8 cellular contexts compared by ENCODE assay signal in the genomic region with DNA sequence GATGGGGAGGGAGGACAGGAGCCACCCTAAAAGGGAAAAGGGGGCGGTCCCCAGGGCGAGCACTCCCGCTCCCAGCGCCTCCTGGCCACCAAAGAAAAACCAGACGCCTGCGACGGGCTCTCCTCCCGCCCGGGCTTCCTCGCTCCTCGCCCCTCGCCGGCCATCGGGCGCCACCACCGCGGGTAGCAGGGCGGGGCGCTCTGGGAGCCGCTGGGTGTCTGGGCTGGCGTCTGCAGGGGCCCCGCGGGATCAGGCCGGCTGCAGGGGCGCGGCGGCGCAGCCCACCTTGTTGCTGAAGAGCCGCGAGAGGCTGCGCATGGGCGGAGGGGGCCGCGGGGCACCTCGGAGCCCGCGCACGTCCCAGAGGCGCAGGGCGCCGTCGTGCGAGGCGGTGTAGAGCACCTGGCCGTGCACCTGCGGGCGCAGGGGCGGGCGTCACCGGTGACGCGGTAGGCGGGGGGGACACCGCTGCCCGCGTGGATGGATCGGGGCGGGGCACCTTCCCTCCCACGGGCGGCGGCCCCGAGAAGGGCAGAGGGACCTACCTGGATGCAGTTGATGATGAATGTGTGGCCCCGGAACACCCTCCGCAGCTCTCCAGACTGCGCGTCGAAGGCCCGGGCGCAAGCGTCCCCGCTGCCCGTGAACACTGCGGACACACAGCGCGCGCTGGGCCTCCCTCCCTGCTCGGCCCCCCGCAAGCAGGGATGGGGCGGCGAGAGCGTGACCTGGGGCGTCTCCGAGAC. TPM values are rescaled to one million over a fixed set of nuclear protein-coding genes. Genes with fewer than 3 reads are reported as not detected.
DNase-seq lines count a peak whose midpoint lies in the region; ATAC-seq and TF ChIP-seq lines count a peak whose summit lies in the region.

No MANE protein-coding gene starts in this region.

- no peak overlapping the region for H3K4me3 Mint-ChIP-seq in type B pancreatic cell

- peak overlapping the region; percentile 9; the same call in 1 of the 2 replicates for H3K4me3 ChIP-seq in GM08714 (ENCODE audit: low read length)
- H3K4me3 ChIP-seq in Panc1 (ENCODE audit: low read depth in 2 of 2, low read length in 2 of 2) = peak overlapping the region; percentile 25 to 35
- H3K4me3 ChIP-seq in coronary artery = peak overlapping the region; percentile 69
- peak overlapping the region; percentile 12 for H3K4me3 ChIP-seq in ovary

- peaks cover 3% of the 10 kb centered on the region; the same call in 1 of the 2 replicates for H3K4me1 ChIP-seq in Panc1 (ENCODE audit: control insufficient read depth, insufficient read depth, low read length)
- peaks cover 10% of the 10 kb centered on the region for H3K4me1 ChIP-seq in ovary (ENCODE audit: insufficient read depth)

- H3K36me3 ChIP-seq in Panc1 (ENCODE audit: control insufficient read depth, insufficient read depth, low read length) (no peaks in the 10 kb centered on the region), ovary (no peaks in the 10 kb centered on the region)

- BruUV-seq in Panc1 (replicated peaks; lab: Mats Ljungman, UMichigan) = no TSS peak

- no peaks in the 10 kb centered on the region for H3K9me3 Mint-ChIP-seq in type B pancreatic cell

- H3K4me1 Mint-ChIP-seq in type B pancreatic cell (ENCODE audit: unreplicated experiment) = peaks cover 6% of the 10 kb centered on the region

- H3K27ac ChIP-seq in Panc1 (ENCODE audit: low read length) (no peak overlapping the region), coronary artery (no peak overlapping the region), ovary (no peak overlapping the region)

- 4 to 18% (median 11%) methylated on average over 49 to 83 of the region's 83 CpGs for WGBS in ovary, 3 donors

- H3K27me3 ChIP-seq in Panc1 (ENCODE audit: control insufficient read depth, insufficient read depth, low read length) = no peaks in the 10 kb centered on the region
- peaks cover 3% of the 10 kb centered on the region for H3K27me3 ChIP-seq in ovary

- H3K36me3 Mint-ChIP-seq in type B pancreatic cell = peaks cover 13% of the 10 kb centered on the region

- no peak overlapping the region for H3K27ac Mint-ChIP-seq in type B pancreatic cell

- TF ChIP-seq EP300 in ovary (IDR thresholded peaks at IDR 0.05) = no peak

- intact Hi-C loops in Panc1 (cut with micrococcal nuclease; ENCODE audit: unreplicated experiment) (no loop called here), ovary (cut with DNase I) (no loop called here)

- H3K9me3 ChIP-seq in Panc1 (ENCODE audit: control insufficient read depth, insufficient read depth, low read depth, low read length) (no peaks in the 10 kb centered on the region), ovary (no peaks in the 10 kb centered on the region)

- CTCF ChIA-PET in Panc1 (lab: Charles Lee) = no interaction called here

- peak; percentile 32 for ATAC-seq in Panc1

- no peak for TF ChIP-seq POLR2A in ovary (IDR thresholded peaks at IDR 0.05)

- DNase-seq in Panc1 (ENCODE audit: low read depth, low spot score) = no peak
- DNase-seq in coronary artery (ENCODE audit: low spot score) = no peak
- peak in 3 of 5 donors; percentile 44 to 47 (median 46) for DNase-seq in ovary
- DNase-seq in type B pancreatic cell (ENCODE audit: extremely low spot score, unreplicated experiment) = no peak
- no peak for DNase-seq in NCI-H1436 (lab: John Stamatoyannopoulos, UW)
- DNase-seq in NCI-H1436 treated with DMSO at 0.1 percent for 48 hours (lab: John Stamatoyannopoulos, UW) = no peak
- no peak for DNase-seq in NCI-H1048 (lab: John Stamatoyannopoulos, UW)

- peaks cover 15% of the 10 kb centered on the region for H3K27me3 Mint-ChIP-seq in type B pancreatic cell

- POLR2A ChIA-PET in Panc1 (lab: Charles Lee) = no interaction called here

- TF ChIP-seq CTCF in Panc1 (IDR thresholded peaks at IDR 0.05) (no peak), coronary artery (IDR thresholded peaks at IDR 0.05) (no peak), ovary (IDR thresholded peaks at IDR 0.05) (no peak), type B pancreatic cell (conservative IDR thresholded peaks at IDR 0.05) (no peak)

- in situ Hi-C loops in Panc1 (cut with HindIII; ENCODE audit: low pct_unique_long_range_greater_than_20kb, low sequenced_read_pairs) = no loop called here

RNA-seq across cellular contexts. Expression of gene WDR86, which starts 28.3 kb away (rescaled TPM):
- total RNA-seq in Panc1 (2021; ENCODE audit: unreplicated experiment) = 0.72 TPM
- polyA plus RNA-seq in Panc1 (2012; ENCODE audit: insufficient read length) = 1.2 TPM
- total RNA-seq in ovary = 10 to 100 TPM in 5 of 7 donors, 1 to 10 TPM in 2; 1.2 to 43.4 (median 19.4) TPM
- 1 to 10 TPM in 1 of 2 donors, under 1 TPM in 1; 0.77 to 3.1 TPM for polyA plus RNA-seq in ovary
- total RNA-seq in type B pancreatic cell (ENCODE audit: low replicate concordance) = 13.0 and 83.0 TPM in 2 replicates

RNA-seq across cellular contexts. Expression of gene NUB1, which starts 39.9 kb away (rescaled TPM):
- total RNA-seq in Panc1 (2021; ENCODE audit: unreplicated experiment) = 50.5 TPM
- polyA plus RNA-seq in Panc1 (2012; ENCODE audit: insufficient read length) = 41.4 TPM
- total RNA-seq in ovary = 10 to 100 TPM; 38.6 to 57.3 (median 45.6) TPM
- 100 to 1,000 TPM in 1 of 2 donors, 10 to 100 TPM in 1; 33.8 to 162 TPM for polyA plus RNA-seq in ovary
- total RNA-seq in type B pancreatic cell (ENCODE audit: low replicate concordance) = 49.3 and 54.3 TPM in 2 replicates

RNA-seq across cellular contexts. Expression of gene CRYGN, which starts 58.4 kb away (rescaled TPM):
- total RNA-seq in Panc1 (2021; ENCODE audit: unreplicated experiment) (0.74 TPM), ovary (1 to 10 TPM in 2 of 7 donors, under 1 TPM in 3, not detected in 2; 0.43 to 2.3 (median 0.95) TPM), type B pancreatic cell (ENCODE audit: low replicate concordance) (0.67 and 1.3 TPM in 2 replicates)
- polyA plus RNA-seq in Panc1 (2012; ENCODE audit: insufficient read length) = 0.67 TPM
- polyA plus RNA-seq in ovary = under 1 TPM; 0.24 to 0.53 TPM

Comparison
In these comparisons a context has a peak if more than half of its experiments do, and no peak if none do; other contexts are left out.
1. H3K4me3 ChIP-seq: peak in every context shown above with its lines; median percentile 69 in coronary artery; 30 in Panc1; 12 in ovary; 9 in GM08714.
2. DNase-seq: peak in ovary (3 of 5); none in Panc1 (single experiment), coronary artery (single experiment), type B pancreatic cell (single experiment), NCI-H1436 (single experiment), NCI-H1436 treated with DMSO at 0.1 percent for 48 hours (single experiment) and NCI-H1048 (single experiment).